In the genomic region with DNA sequence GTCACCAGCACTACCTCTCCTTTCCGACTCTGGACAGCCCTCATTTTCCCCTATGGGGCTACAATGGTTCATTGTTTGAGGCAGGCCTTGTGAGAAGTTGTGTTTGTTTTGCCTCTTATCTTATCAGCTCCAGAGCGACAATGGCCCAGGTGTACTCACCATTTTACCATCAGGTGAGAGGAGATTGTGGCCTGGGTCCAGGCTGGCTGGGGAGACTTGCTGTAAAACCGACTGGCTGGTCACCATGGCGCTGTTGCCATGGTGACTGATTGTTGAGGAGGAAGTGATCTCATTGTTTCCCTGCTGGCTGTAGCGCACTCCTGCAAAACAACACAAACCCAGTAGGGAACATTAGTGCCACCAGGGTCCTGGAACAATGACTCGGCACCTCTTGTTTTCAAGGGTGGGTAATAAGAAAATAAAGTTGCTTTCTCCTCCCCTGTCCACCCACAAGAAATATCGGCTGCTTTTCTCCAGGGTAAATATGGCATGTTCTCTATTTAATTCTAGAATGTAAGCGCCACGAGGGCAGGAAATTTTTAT, we compare ENCODE assay signal across 9 cellular contexts. TPM values are rescaled to one million over a fixed set of nuclear protein-coding genes. Genes with fewer than 3 reads are reported as not detected.
DNase-seq lines count a peak whose midpoint lies in the region; ATAC-seq and TF ChIP-seq lines count a peak whose summit lies in the region.
"Had no signal": no experiment of that assay in that cellular context is flagged by ENCODE, and none has a peak within 500 bp of the region (broad histone marks: within the 10 kb centered on the region; RNA-seq: fewer than 3 reads in every experiment).

No MANE protein-coding gene starts in this region.

- DNase-seq in NCI-H2171 treated with DMSO at 0.1 percent for 48 hours (lab: John Stamatoyannopoulos, UW) (peak; percentile 20), NCI-H2171 (lab: John Stamatoyannopoulos, UW) (no peak), NCI-H526 treated with DMSO at 0.1 percent for 48 hours (lab: John Stamatoyannopoulos, UW) (peak; percentile 87), fibroblast of lung (ENCODE audit: low read depth in 2 of 2) (peak; percentile 15 to 77), retina (peak; percentile 43), mesenteric fat pad (ENCODE audit: low spot score) (no peak)
- DNase-seq: activated naive CD8-positive, alpha-beta T cell treated with anti-CD3 and anti-CD28 coated beads, Interleukin-2, amount 10 ng/mL, durations not matched to agents 7 days and 5 days had no signal

- H3K36me3 ChIP-seq in fibroblast of lung (ENCODE audit: control insufficient read depth, insufficient read depth, low read length), result no peaks in the 10 kb centered on the region

- H3K9ac ChIP-seq in fibroblast of lung (ENCODE audit: insufficient read depth, low read length), result no peak overlapping the region

- no peak for TF ChIP-seq CTCF in fibroblast of lung (conservative IDR thresholded peaks at IDR 0.05 in 1 of 2, IDR thresholded peaks at IDR 0.05 in 1 of 2; ENCODE audit: low read depth in 1 of 2, low read length in 2 of 2)

- ATAC-seq in GM21526 (IDR thresholded peaks at IDR 0.05; ENCODE audit: low FRiP score, unreplicated experiment) (no peak), HG02798 (IDR thresholded peaks at IDR 0.05; ENCODE audit: poor library complexity, unreplicated experiment) (no peak)

- H3K9me3 ChIP-seq in fibroblast of lung (ENCODE audit: control insufficient read depth, insufficient read depth, low read depth, low read length), result no peaks in the 10 kb centered on the region

- no peaks in the 10 kb centered on the region for H3K4me1 ChIP-seq in fibroblast of lung (ENCODE audit: control insufficient read depth, extremely low read depth, insufficient read depth, low read length)

- no peak overlapping the region for H3K27ac ChIP-seq in fibroblast of lung (ENCODE audit: insufficient read depth, low read length)

- no peaks in the 10 kb centered on the region for H3K79me2 ChIP-seq in fibroblast of lung (ENCODE audit: control insufficient read depth, insufficient read depth, low read length)

- no peaks in the 10 kb centered on the region for H4K20me1 ChIP-seq in fibroblast of lung (ENCODE audit: control insufficient read depth, extremely low read depth, insufficient read depth, low read length)

- H3K4me3 ChIP-seq in fibroblast of lung (replicated peaks in 1 of 4; ENCODE audit: control extremely low read depth in 1 of 4, insufficient read depth in 1 of 4, low read depth in 3 of 4, low read length in 4 of 4), result no peak overlapping the region

- H2AFZ ChIP-seq in fibroblast of lung (ENCODE audit: low read length), result no peak overlapping the region

- H3K27me3 ChIP-seq in fibroblast of lung (ENCODE audit: control insufficient read depth, insufficient read depth, low read length), result peaks cover 34% of the 10 kb centered on the region

- H3K4me2 ChIP-seq in fibroblast of lung (ENCODE audit: extremely low read depth, insufficient read depth, low read length), result no peak overlapping the region

RNA-seq across cellular contexts. Expression of gene HNF1B, which starts 34.4 kb away (rescaled TPM):
- total RNA-seq in fibroblast of lung, result not detected in 2 replicates
- not detected in 2 replicates for polyA plus RNA-seq in fibroblast of lung
- not detected in 2 replicates for polyA plus RNA-seq in fibroblast of lung (2012)
- not detected in 2 replicates for polyA minus RNA-seq in fibroblast of lung (ENCODE audit: low replicate concordance)
- not detected for total RNA-seq in mesenteric fat pad

Comparison
In these comparisons a context has a peak if more than half of its experiments do, and no peak if none do; other contexts are left out.
1. DNase-seq: peak in NCI-H2171 treated with DMSO at 0.1 percent for 48 hours (single experiment), NCI-H526 treated with DMSO at 0.1 percent for 48 hours (single experiment), fibroblast of lung (2 of 2) and retina (single experiment); none in NCI-H2171 (single experiment) and mesenteric fat pad (single experiment).